16 cellular contexts compared by ENCODE assay signal in genomic region chr3:30614943-30615342, GRCh38. TPM values are rescaled to one million over a fixed set of nuclear protein-coding genes. Genes with fewer than 3 reads are reported as not detected.
DNase-seq lines count a peak whose midpoint lies in the region; ATAC-seq, FAIRE-seq and TF ChIP-seq lines count a peak whose summit lies in the region.
"Had no signal": no experiment of that assay in that cellular context is flagged by ENCODE, and none has a peak within 500 bp of the region (broad histone marks: within the 10 kb centered on the region; RNA-seq: fewer than 3 reads in every experiment).

No MANE protein-coding gene starts in this region.

- peak overlapping the region; percentile 92 for H3K4me2 ChIP-seq in mammary epithelial cell (ENCODE audit: insufficient read depth, low read depth, low read length)
- H3K4me2 ChIP-seq in keratinocyte (ENCODE audit: control insufficient read depth, extremely low read depth, insufficient read depth, low read depth, low read length) = peak overlapping the region; percentile 76

- H3K27me3 Mint-ChIP-seq in MCF 10A (ENCODE audit: insufficient read depth, unreplicated experiment) = no peaks in the 10 kb centered on the region
- H3K27me3 Mint-ChIP-seq in activated CD8-positive, alpha-beta T cell treated with anti-CD3 and anti-CD28 coated beads for 36 hours = no peaks in the 10 kb centered on the region

- H3K9me3 ChIP-seq in mammary epithelial cell (replicated peaks; ENCODE audit: insufficient read depth, low read length) = no peaks in the 10 kb centered on the region
- H3K9me3 ChIP-seq in keratinocyte (ENCODE audit: control insufficient read depth, low read depth, low read length) = no peaks in the 10 kb centered on the region
- no peaks in the 10 kb centered on the region for H3K9me3 ChIP-seq in subcutaneous abdominal adipose tissue (ENCODE audit: control insufficient read depth in 5 of 5, low read length in 5 of 5)
- H3K9me3 ChIP-seq: esophagus squamous epithelium had no signal

- H3K27ac ChIP-seq in mammary epithelial cell (ENCODE audit: insufficient read depth, low read depth, low read length) = peak overlapping the region; percentile 22
- H3K27ac ChIP-seq in keratinocyte (ENCODE audit: control insufficient read depth, insufficient read depth, low read length) = peak overlapping the region; percentile 44
- H3K27ac ChIP-seq in subcutaneous abdominal adipose tissue (ENCODE audit: low read depth, low read length) = peak overlapping the region; percentile 92
- H3K27ac ChIP-seq: C4-2B had no signal

- H4K20me1 ChIP-seq in mammary epithelial cell (ENCODE audit: insufficient read depth, low read length) (peaks cover 22% of the 10 kb centered on the region), keratinocyte (ENCODE audit: control insufficient read depth, extremely low read depth, insufficient read depth, low read length) (peaks cover 33% of the 10 kb centered on the region)

- H3K36me3 Mint-ChIP-seq in MCF 10A (ENCODE audit: insufficient read depth, unreplicated experiment) = peaks cover 48% of the 10 kb centered on the region
- peaks cover 85% of the 10 kb centered on the region for H3K36me3 Mint-ChIP-seq in activated CD8-positive, alpha-beta T cell treated with anti-CD3 and anti-CD28 coated beads for 36 hours (ENCODE audit: low read depth)

- no peak overlapping the region for H3K9ac ChIP-seq in mammary epithelial cell (ENCODE audit: insufficient read depth, low read length)
- H3K9ac ChIP-seq in keratinocyte (ENCODE audit: control insufficient read depth, extremely low read depth, insufficient read depth, low read length) = no peak overlapping the region
- H3K9ac ChIP-seq in subcutaneous abdominal adipose tissue (ENCODE audit: low read length in 5 of 5) = no peak overlapping the region

- peaks cover 3% of the 10 kb centered on the region for H3K9me1 ChIP-seq in keratinocyte (ENCODE audit: control insufficient read depth, extremely low read depth, insufficient read depth, low read length)

- POLR2A ChIA-PET in MCF 10A (lab: Yijun Ruan, JAX) = interaction anchor here (0.5 to 11.7 kb wide), 8 partner anchors 7 to 269 kb away, joined by 3 to 190 read pairs (median 4); partner anchors contain the start of gene TGFBR2
- POLR2A ChIA-PET in activated CD8-positive, alpha-beta T cell treated with anti-CD3 and anti-CD28 coated beads for 36 hours (lab: Charles Lee) = interaction anchor here (1.4 to 6.7 kb wide), 6 partner anchors 17 to 64 kb away, joined by 3 to 86 read pairs (median 12); no protein-coding TSS in a partner anchor

- intact Hi-C loops in mammary epithelial cell (cut with micrococcal nuclease) = no loop called here
- intact Hi-C loops in MCF 10A (cut with micrococcal nuclease) = no loop called here
- intact Hi-C loops in activated CD8-positive, alpha-beta T cell treated with anti-CD3 and anti-CD28 coated beads for 36 hours (cut with micrococcal nuclease) = no loop called here

- BruUV-seq in mammary epithelial cell (replicated peaks; lab: Mats Ljungman, UMichigan) = no TSS peak
- no TSS peak for BruUV-seq in MCF 10A (replicated peaks; lab: Mats Ljungman, UMichigan)

- peaks cover 83% of the 10 kb centered on the region for H3K4me1 Mint-ChIP-seq in MCF 10A (ENCODE audit: insufficient read depth, unreplicated experiment)
- H3K4me1 Mint-ChIP-seq in activated CD8-positive, alpha-beta T cell treated with anti-CD3 and anti-CD28 coated beads for 36 hours (ENCODE audit: low read depth) = peaks cover 83% of the 10 kb centered on the region

- H2AFZ ChIP-seq in mammary epithelial cell (ENCODE audit: low read depth, low read length) = no peak overlapping the region
- H2AFZ ChIP-seq in keratinocyte (ENCODE audit: control insufficient read depth, low read length) = no peak overlapping the region

- H3K27ac Mint-ChIP-seq in MCF 10A (ENCODE audit: low read depth, unreplicated experiment) = no peak overlapping the region
- H3K27ac Mint-ChIP-seq in activated CD8-positive, alpha-beta T cell treated with anti-CD3 and anti-CD28 coated beads for 36 hours = peak overlapping the region; percentile 96
- H3K27ac Mint-ChIP-seq: H9 had no signal

- FAIRE-seq in keratinocyte (lab: Jason Lieb, UNC) = peak; percentile 60
- no peak for FAIRE-seq in frontal cortex (lab: Jason Lieb, UNC)

- TF ChIP-seq CTCF in mammary epithelial cell (conservative IDR thresholded peaks at IDR 0.05 in 1 of 2, IDR thresholded peaks at IDR 0.05 in 1 of 2; ENCODE audit: extremely low read depth in 1 of 2, insufficient read depth in 1 of 2, low read depth in 1 of 2, low read length in 2 of 2) = no peak
- no peak for TF ChIP-seq CTCF in MCF 10A (IDR thresholded peaks at IDR 0.05; ENCODE audit: unreplicated experiment)
- TF ChIP-seq CTCF in activated CD8-positive, alpha-beta T cell treated with anti-CD3 and anti-CD28 coated beads for 36 hours (IDR thresholded peaks at IDR 0.05) = no peak
- TF ChIP-seq CTCF in keratinocyte (optimal IDR thresholded peaks at IDR 0.05 in 1 of 3, IDR thresholded peaks at IDR 0.05 in 1 of 3, conservative IDR thresholded peaks at IDR 0.05 in 1 of 3; ENCODE audit: extremely low read depth in 1 of 3, insufficient read depth in 2 of 3, low read length in 3 of 3) = no peak

- 82% methylated on average over 1 of the region's 1 CpG for WGBS in mammary epithelial cell (ENCODE audit: low coverage, missing lambda C conversion rate)

- ATAC-seq in activated CD8-positive, alpha-beta T cell treated with anti-CD3 and anti-CD28 coated beads for 36 hours = peak; percentile 23
- ATAC-seq in HG03175 (IDR thresholded peaks at IDR 0.05; ENCODE audit: unreplicated experiment) = no peak

- H3K9me3 Mint-ChIP-seq in MCF 10A (ENCODE audit: unreplicated experiment) = no peaks in the 10 kb centered on the region
- H3K9me3 Mint-ChIP-seq in activated CD8-positive, alpha-beta T cell treated with anti-CD3 and anti-CD28 coated beads for 36 hours = no peaks in the 10 kb centered on the region
- H3K9me3 Mint-ChIP-seq: H9 had no signal

- in situ Hi-C loops in mammary epithelial cell (cut with MboI; ENCODE audit: low sequenced_read_pairs in 2 of 2) = loop anchor here in 1 of 2 donors (25.0 kb wide), 1 partner anchor 278 kb away; no protein-coding TSS in a partner anchor

- CTCF ChIA-PET in mammary epithelial cell (lab: Charles Lee; ENCODE audit: low non-redundant PET) = no interaction called here
- CTCF ChIA-PET in MCF 10A (lab: Yijun Ruan, JAX) = interaction anchor here (0.5 to 1.4 kb wide), 5 partner anchors 8 to 42 kb away, joined by 3 read pairs; no protein-coding TSS in a partner anchor
- CTCF ChIA-PET in activated CD8-positive, alpha-beta T cell treated with anti-CD3 and anti-CD28 coated beads for 36 hours (lab: Charles Lee) = interaction anchor here (0.6 to 3.6 kb wide), 6 partner anchors 8 to 501 kb away, joined by 3 to 16 read pairs (median 4); partner anchors contain the start of gene TGFBR2

- H3K4me1 ChIP-seq in mammary epithelial cell (ENCODE audit: insufficient read depth, low read length) = peaks cover 63% of the 10 kb centered on the region
- H3K4me1 ChIP-seq in keratinocyte (ENCODE audit: control insufficient read depth, extremely low read depth, insufficient read depth, low read length) = peaks cover 64% of the 10 kb centered on the region
- peaks cover 0 to 88% (median 81%) of the 10 kb centered on the region in 5 donors for H3K4me1 ChIP-seq in subcutaneous abdominal adipose tissue (ENCODE audit: control insufficient read depth in 5 of 5, insufficient read depth in 5 of 5, low read length in 5 of 5)

- H3K79me2 ChIP-seq in mammary epithelial cell (ENCODE audit: insufficient read depth, low read length) = peaks cover 99% of the 10 kb centered on the region
- peaks cover 99% of the 10 kb centered on the region for H3K79me2 ChIP-seq in keratinocyte (ENCODE audit: control insufficient read depth, insufficient read depth, low read length)

- H3K4me3 Mint-ChIP-seq in MCF 10A (ENCODE audit: unreplicated experiment) = no peak overlapping the region
- H3K4me3 Mint-ChIP-seq in activated CD8-positive, alpha-beta T cell treated with anti-CD3 and anti-CD28 coated beads for 36 hours = peak overlapping the region; percentile 88
- H3K4me3 Mint-ChIP-seq: H9 had no signal

- peaks cover 15% of the 10 kb centered on the region for H3K36me3 ChIP-seq in mammary epithelial cell (ENCODE audit: insufficient read depth, low read length)
- peaks cover 5 to 28% of the 10 kb centered on the region in 2 experiments for H3K36me3 ChIP-seq in keratinocyte (ENCODE audit: control insufficient read depth in 2 of 2, extremely low read depth in 1 of 2, insufficient read depth in 2 of 2, low read length in 2 of 2)
- H3K36me3 ChIP-seq in subcutaneous abdominal adipose tissue (ENCODE audit: control insufficient read depth in 5 of 5, insufficient read depth in 5 of 5, low read length in 5 of 5) = no peaks in the 10 kb centered on the region
- H3K36me3 ChIP-seq: esophagus squamous epithelium had no signal

- DNase-seq in mammary epithelial cell (peak; percentile 40), MCF 10A (ENCODE audit: unreplicated experiment) (no peak), keratinocyte (ENCODE audit: low read depth, low spot score) (no peak), LoVo (ENCODE audit: low spot score) (no peak), frontal cortex (ENCODE audit: low spot score in 2 of 2) (no peak)
- peak; percentile 43 for DNase-seq in activated CD8-positive, alpha-beta T cell treated with anti-CD3 and anti-CD28 coated beads for 36 hours
- DNase-seq: esophagus squamous epithelium; GF-D8; H9; NCI-H446 treated with DMSO at 0.1 percent for 48 hours; retina; stimulated activated CD4-positive, alpha-beta T cell treated with anti-CD3 and anti-CD28 coated beads, Interleukin-4, amount 100 ng/mL, for 1 hour; stimulated activated naive CD4-positive, alpha-beta T cell treated with Interleukin-2 at 50 U/mL for 16 hours had no signal

- dilution Hi-C loops in mammary epithelial cell (cut with HindIII; ENCODE audit: low sequenced_read_pairs) = no loop called here
- dilution Hi-C loops in keratinocyte (cut with MboI; ENCODE audit: extremely low pct_ligation_motif_present, low sequenced_read_pairs) = no loop called here

- H3K4me3 ChIP-seq in mammary epithelial cell (replicated peaks in 1 of 3; ENCODE audit: insufficient read depth in 1 of 3, low read depth in 2 of 3, low read length in 3 of 3) (no peak overlapping the region), keratinocyte (ENCODE audit: control insufficient read depth in 2 of 3, extremely low read depth in 1 of 3, insufficient read depth in 2 of 3, low read depth in 1 of 3, low read length in 3 of 3) (peak overlapping the region in 1 of 3 experiments; percentile 55), subcutaneous abdominal adipose tissue (ENCODE audit: low read depth in 1 of 5, low read length in 5 of 5) (no peak overlapping the region)

- no peaks in the 10 kb centered on the region for H3K27me3 ChIP-seq in mammary epithelial cell (ENCODE audit: insufficient read depth, low read length)
- H3K27me3 ChIP-seq in keratinocyte (ENCODE audit: control insufficient read depth, extremely low read depth, insufficient read depth, low read length) = no peaks in the 10 kb centered on the region
- no peaks in the 10 kb centered on the region for H3K27me3 ChIP-seq in subcutaneous abdominal adipose tissue (ENCODE audit: control insufficient read depth in 5 of 5, insufficient read depth in 4 of 5, low read length in 5 of 5)
- H3K27me3 ChIP-seq: esophagus squamous epithelium had no signal

RNA-seq across cellular contexts. Expression of gene TGFBR2, which starts 8.5 kb away (rescaled TPM):
- total RNA-seq in mammary epithelial cell (100 to 1,000 TPM; 149 to 179 TPM), MCF 10A (2022) (103 and 104 TPM in 2 replicates), frontal cortex (4.5 TPM)
- polyA plus RNA-seq in mammary epithelial cell (289 TPM), keratinocyte (250 to 402 TPM (median 303 TPM) in 3 replicates)
- polyA minus RNA-seq in mammary epithelial cell (320 TPM), keratinocyte (379 to 451 TPM (median 420 TPM) in 3 replicates)
- 10 to 100 TPM; 49.1 to 50.0 TPM for total RNA-seq in activated CD8-positive, alpha-beta T cell treated with anti-CD3 and anti-CD28 coated beads for 36 hours
- polyA plus RNA-seq in keratinocyte (2011; ENCODE audit: low read depth) = 39.9 TPM
- polyA plus RNA-seq in keratinocyte (2011; cell fraction: cytosol; rRNA removed) = 201 and 293 TPM in 2 replicates
- polyA plus RNA-seq in keratinocyte (2011; cell fraction: nucleus; rRNA removed) = 332 and 361 TPM in 2 replicates
- polyA plus RNA-seq in keratinocyte (2012; ENCODE audit: low replicate concordance) = 37.4 and 256 TPM in 2 replicates
- 312 TPM for polyA minus RNA-seq in keratinocyte (2011; cell fraction: cytosol; rRNA and poly(A)+ RNA removed)
- polyA minus RNA-seq in keratinocyte (2011; cell fraction: nucleus; rRNA and poly(A)+ RNA removed) = 400 and 638 TPM in 2 replicates

Comparison
In these comparisons a context has a peak if more than half of its experiments do, and no peak if none do; other contexts are left out.
1. DNase-seq: peak in mammary epithelial cell (single experiment) and activated CD8-positive, alpha-beta T cell treated with anti-CD3 and anti-CD28 coated beads for 36 hours (single experiment); none in MCF 10A (single experiment), keratinocyte (single experiment), LoVo (single experiment) and frontal cortex (0 of 2).
2. H3K27ac ChIP-seq: peak in every context shown above with its lines; median percentile 92 in subcutaneous abdominal adipose tissue; 44 in keratinocyte; 22 in mammary epithelial cell.